8 cellular contexts compared by ENCODE assay signal in genomic region chr7:66413379-66414114, GRCh38.
DNase-seq lines count a peak whose midpoint lies in the region; ATAC-seq, FAIRE-seq and TF ChIP-seq lines count a peak whose summit lies in the region.

No MANE protein-coding gene starts in this region.

- CTCF ChIA-PET in endothelial cell of umbilical vein (lab: Charles Lee) = interaction anchor here (0.7 to 1.9 kb wide), 17 partner anchors 12 to 383 kb away, joined by 3 to 16 read pairs (median 3); partner anchors contain the start of genes CRCP and TPST1

- H2AFZ ChIP-seq in endothelial cell of umbilical vein (ENCODE audit: low read depth, low read length) = peak overlapping the region; percentile 84
- no peak overlapping the region for H2AFZ ChIP-seq in Karpas-422 (ENCODE audit: low read length)

- H3K27me3 ChIP-seq in endothelial cell of umbilical vein (ENCODE audit: control insufficient read depth in 2 of 2, insufficient read depth in 2 of 2, low read length in 2 of 2) = no peaks in the 10 kb centered on the region
- no peaks in the 10 kb centered on the region for H3K27me3 ChIP-seq in Karpas-422 (ENCODE audit: low read length)

- H3K9me3 ChIP-seq in endothelial cell of umbilical vein (replicated peaks; ENCODE audit: control insufficient read depth, insufficient read depth, low read length) (no peaks in the 10 kb centered on the region), Karpas-422 (ENCODE audit: low read length) (no peaks in the 10 kb centered on the region)

- TF ChIP-seq CTCF in endothelial cell of umbilical vein (IDR thresholded peaks at IDR 0.05; ENCODE audit: extremely low read depth in 1 of 2, insufficient read depth in 1 of 2, low read depth in 1 of 2, low read length in 2 of 2) = peak; percentile 52 to 65

- no peaks in the 10 kb centered on the region for H3K79me2 ChIP-seq in endothelial cell of umbilical vein (ENCODE audit: control insufficient read depth, insufficient read depth, low read length)
- H3K79me2 ChIP-seq in Karpas-422 (ENCODE audit: low read length) = no peaks in the 10 kb centered on the region

- peaks cover 7% of the 10 kb centered on the region for H3K4me1 ChIP-seq in endothelial cell of umbilical vein (ENCODE audit: control insufficient read depth, extremely low read depth, insufficient read depth, low read length)
- no peaks in the 10 kb centered on the region for H3K4me1 ChIP-seq in Karpas-422 (ENCODE audit: low read length)

- peak; percentile 57 for ATAC-seq in HG02798 (IDR thresholded peaks at IDR 0.05; ENCODE audit: poor library complexity, unreplicated experiment)

- H3K27ac ChIP-seq in endothelial cell of umbilical vein (ENCODE audit: insufficient read depth, low read depth, low read length) (peak overlapping the region; percentile 29), Karpas-422 (ENCODE audit: low read length) (no peak overlapping the region)

- POLR2A ChIA-PET in endothelial cell of umbilical vein (lab: Charles Lee) = interaction anchor here (1.0 to 1.3 kb wide), 2 partner anchors 13 to 80 kb away, joined by 3 to 4 read pairs; no protein-coding TSS in a partner anchor

- H3K4me2 ChIP-seq in endothelial cell of umbilical vein (ENCODE audit: insufficient read depth, low read length) (peak overlapping the region; percentile 65), Karpas-422 (ENCODE audit: low read depth, low read length, poor library complexity, severe bottlenecking) (no peak overlapping the region)

- dilution Hi-C loops in endothelial cell of umbilical vein (cut with MboI; ENCODE audit: extremely low pct_ligation_motif_present, low sequenced_read_pairs) = no loop called here

- H3K36me3 ChIP-seq in endothelial cell of umbilical vein (ENCODE audit: control insufficient read depth in 2 of 2, extremely low read depth in 1 of 2, insufficient read depth in 2 of 2, low read length in 2 of 2) (no peaks in the 10 kb centered on the region), Karpas-422 (ENCODE audit: insufficient read depth, low read length) (no peaks in the 10 kb centered on the region)

- H3K9me1 ChIP-seq in endothelial cell of umbilical vein (replicated peaks; ENCODE audit: control insufficient read depth, extremely low read depth, insufficient read depth, low read length) = no peaks in the 10 kb centered on the region

- peak overlapping the region in 2 of 3 experiments; percentile 33 to 47 for H3K4me3 ChIP-seq in endothelial cell of umbilical vein (replicated peaks in 1 of 3; ENCODE audit: insufficient read depth in 1 of 3, low read depth in 1 of 3, low read length in 3 of 3)
- no peak overlapping the region for H3K4me3 ChIP-seq in Karpas-422 (ENCODE audit: low read length)

- no peak for TF ChIP-seq POLR2A in endothelial cell of umbilical vein (IDR thresholded peaks at IDR 0.05; ENCODE audit: low read depth, low read length)

- no peaks in the 10 kb centered on the region for H3K9me2 ChIP-seq in Karpas-422 (replicated peaks; ENCODE audit: insufficient read depth, low read length)

- peak; percentile 94 for FAIRE-seq in endothelial cell of umbilical vein (lab: Jason Lieb, UNC)

- intact Hi-C loops in endothelial cell of umbilical vein (cut with micrococcal nuclease) = loop anchor here (1.0 to 2.0 kb wide), 2 partner anchors 80 to 209 kb away; partner anchors contain the start of gene TPST1

- DNase-seq in GM03348 (ENCODE audit: low spot score) (peak; percentile 90), NCI-H460 (ENCODE audit: extremely low read depth, low read depth) (peak; percentile 93), activated T-cell treated with anti-CD3 and anti-CD28 coated beads for 24 hours (ENCODE audit: low read depth) (peak; percentile 74), endothelial cell of umbilical vein (ENCODE audit: low read depth, low spot score) (peak; percentile 87), mesenteric fat pad (ENCODE audit: low spot score) (peak; percentile 95), Karpas-422 (no peak)
- peak; percentile 61 for DNase-seq in stimulated activated CD8-positive, alpha-beta memory T cell treated with anti-CD3 and anti-CD28 coated beads, Interleukin-12 subunit alpha, Interleukin-12 subunit beta, amount 100 ng/mL, for 24 hours (ENCODE audit: extremely low read depth)

- no peaks in the 10 kb centered on the region for H4K20me1 ChIP-seq in endothelial cell of umbilical vein (replicated peaks; ENCODE audit: control insufficient read depth, extremely low read depth, insufficient read depth, low read length)
- H4K20me1 ChIP-seq in Karpas-422 (ENCODE audit: insufficient read depth, low read depth, low read length) = no peaks in the 10 kb centered on the region

- H3K9ac ChIP-seq in endothelial cell of umbilical vein (replicated peaks; ENCODE audit: extremely low read depth, insufficient read depth, low read length) (peak overlapping the region; percentile 29), Karpas-422 (ENCODE audit: low read length) (no peak overlapping the region)

- no TSS peak for BruUV-seq in endothelial cell of umbilical vein (replicated peaks; lab: Mats Ljungman, UMichigan)

TF ChIP-seq in endothelial cell of umbilical vein, 7 proteins besides CTCF, POLR2A, EP300 and RAD21:
- TF ChIP-seq FOS (IDR thresholded peaks at IDR 0.05; ENCODE audit: borderline replicate concordance, insufficient read depth, low read length) (no peak), EZH2 (IDR thresholded peaks at IDR 0.05; ENCODE audit: borderline replicate concordance, low read depth, low read length, severe bottlenecking) (no peak), MYC (IDR thresholded peaks at IDR 0.05; ENCODE audit: low read depth, low read length) (no peak), GATA2 (IDR thresholded peaks at IDR 0.05; ENCODE audit: insufficient read depth, insufficient read length, low read depth, low read length) (no peak), MAX (IDR thresholded peaks at IDR 0.05; ENCODE audit: insufficient read depth, insufficient read length) (no peak), JUN (IDR thresholded peaks at IDR 0.05; ENCODE audit: borderline replicate concordance, insufficient read depth, insufficient read length, low read depth) (no peak), POLR2AphosphoS5 (IDR thresholded peaks at IDR 0.05; ENCODE audit: insufficient read depth, low read depth, low read length) (peak; percentile 20)
